Comparison of ENCODE assay signal across 8 cellular contexts in genomic region chr11:74388678-74389327, GRCh38. TPM values are rescaled to one million over a fixed set of nuclear protein-coding genes. Genes with fewer than 3 reads are reported as not detected.
A peak's percentile ranks its signal among the peaks of the same experiment; 100 is the strongest.
DNase-seq lines count a peak whose midpoint lies in the region; ATAC-seq and TF ChIP-seq lines count a peak whose summit lies in the region.

No MANE protein-coding gene starts in this region.

- TF ChIP-seq CTCF in AG04449 (IDR thresholded peaks at IDR 0.05; ENCODE audit: insufficient read depth, low read length, missing control alignments), result peak; percentile 65
- peak; percentile 72 for TF ChIP-seq CTCF in choroid plexus epithelial cell (conservative IDR thresholded peaks at IDR 0.05; ENCODE audit: low read depth, low read length)
- TF ChIP-seq CTCF in right lobe of liver (IDR thresholded peaks at IDR 0.05), result peak; percentile 45 to 85 (median 74)

- H3K9me3 ChIP-seq in right lobe of liver, result no peaks in the 10 kb centered on the region

- intact Hi-C loops in right lobe of liver (cut with DNase I), result no loop called here

- no peak overlapping the region for H3K27ac ChIP-seq in right lobe of liver

- CTCF ChIA-PET in AG04449 (lab: Yijun Ruan, JAX), result interaction anchor here (0.6 to 6.5 kb wide), 35 partner anchors 9 to 425 kb away, joined by 3 to 128 read pairs (median 4); partner anchors contain the start of genes LIPT2 and PGM2L1

- WGBS in right lobe of liver (ENCODE audit: insufficient coverage, low coverage, low lambda C conversion rate, missing lambda C conversion rate), result 3% methylated on average over 2 of the region's 2 CpGs

- DNase-seq in AG04449 (ENCODE audit: low read depth, low spot score) (no peak), NCI-H2196 (lab: John Stamatoyannopoulos, UW; ENCODE audit: unreplicated experiment) (peak; percentile 76), choroid plexus epithelial cell (ENCODE audit: low read depth) (peak; percentile 74), right lobe of liver (peak in 1 of 3 donors; percentile 68)
- DNase-seq in activated CD4-positive, CD25-positive, alpha-beta regulatory T cell treated with anti-CD3 and anti-CD28 coated beads, Interleukin-2, amount 50 U/mL, for 72 hours, result peak; percentile 49
- peak; percentile 24 to 41 for DNase-seq in stimulated activated CD8-positive, alpha-beta memory T cell treated with anti-CD3 and anti-CD28 coated beads, Interleukin-2, amount 100 ng/mL, for 1 hour (ENCODE audit: low read depth in 2 of 2)

- H3K36me3 ChIP-seq in right lobe of liver, result no peaks in the 10 kb centered on the region

- no peak overlapping the region for H3K4me3 ChIP-seq in AG04449 (ENCODE audit: low read depth, low read length)
- H3K4me3 ChIP-seq in choroid plexus epithelial cell (ENCODE audit: low read depth, low read length), result no peak overlapping the region
- H3K4me3 ChIP-seq in right lobe of liver, result no peak overlapping the region

- POLR2A ChIA-PET in AG04449 (lab: Yijun Ruan, JAX), result no interaction called here

- ATAC-seq in GM18511 (IDR thresholded peaks at IDR 0.05; ENCODE audit: unreplicated experiment), result peak; percentile 45
- peak; percentile 81 to 93 (median 90) for ATAC-seq in right lobe of liver
- no peak for ATAC-seq in HG03045 (IDR thresholded peaks at IDR 0.05; ENCODE audit: unreplicated experiment)

- H3K27me3 ChIP-seq in right lobe of liver, result no peaks in the 10 kb centered on the region

- no peak for TF ChIP-seq POLR2A in right lobe of liver (IDR thresholded peaks at IDR 0.05)

- H3K4me1 ChIP-seq in right lobe of liver, result no peaks in the 10 kb centered on the region

RNA-seq across cellular contexts. Expression of gene PGM2L1, which starts 9.4 kb away (rescaled TPM):
- total RNA-seq in right lobe of liver, result 1 to 10 TPM in 4 of 6 experiments, under 1 TPM in 2; 0.92 to 2.0 (median 1.2) TPM
